13 cellular contexts compared by ENCODE assay signal in the genomic region with DNA sequence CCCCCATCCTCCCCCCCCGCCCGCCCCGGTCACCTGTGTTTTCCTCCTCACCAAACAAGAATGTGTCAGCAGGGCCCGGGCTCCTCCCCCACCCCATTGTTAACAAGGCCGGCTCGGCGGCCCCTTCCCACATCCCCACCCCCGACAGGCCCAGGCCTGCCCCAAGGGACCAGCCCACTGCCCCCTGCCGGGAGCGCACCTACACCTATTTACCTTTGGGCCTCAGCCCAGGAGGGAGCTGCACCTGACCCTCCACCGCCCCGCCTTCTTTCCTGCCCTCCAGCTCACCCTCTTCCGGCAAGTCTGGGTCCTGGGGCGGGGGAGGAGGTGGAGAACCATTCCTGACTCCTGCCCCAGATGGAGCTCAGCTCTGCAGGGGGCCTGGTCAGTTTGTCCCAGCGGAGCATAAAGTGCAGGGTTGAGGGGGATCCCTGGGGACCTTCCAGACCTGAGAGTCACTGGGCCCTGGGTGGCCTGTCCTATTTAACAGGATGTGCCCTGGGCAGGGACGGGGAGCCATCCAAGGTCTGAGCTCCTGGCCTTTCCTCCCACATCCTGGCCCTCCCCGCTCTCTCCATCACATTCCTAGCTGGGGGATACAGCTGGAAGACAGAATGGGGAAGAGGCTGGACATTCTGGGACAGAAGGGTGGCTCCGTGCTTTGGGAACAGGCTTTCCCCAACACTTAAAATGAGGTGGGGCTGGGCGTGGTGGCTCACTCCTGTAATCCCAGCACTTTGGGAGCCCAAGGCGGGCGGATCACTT. TPM values are rescaled to one million over a fixed set of nuclear protein-coding genes. Genes with fewer than 3 reads are reported as not detected.
DNase-seq lines count a peak whose midpoint lies in the region; ATAC-seq and TF ChIP-seq lines count a peak whose summit lies in the region.
"Had no signal": no experiment of that assay in that cellular context is flagged by ENCODE, and none has a peak within 500 bp of the region (broad histone marks: within the 10 kb centered on the region; RNA-seq: fewer than 3 reads in every experiment).

No MANE protein-coding gene starts in this region.

- H3K4me3 Mint-ChIP-seq in WTC11 = peak overlapping the region; percentile 55

- POLR2A ChIA-PET in WTC11 (lab: Charles Lee) = interaction anchor here (0.6 to 3.9 kb wide), 7 partner anchors 9 to 353 kb away, joined by 3 to 17 read pairs (median 4); a partner anchor contains a TSS

- TF ChIP-seq CTCF in C4-2B (conservative IDR thresholded peaks at IDR 0.05) = no peak
- no peak for TF ChIP-seq CTCF in WTC11 (IDR thresholded peaks at IDR 0.05)
- TF ChIP-seq CTCF in BE2C (IDR thresholded peaks at IDR 0.05; ENCODE audit: low read depth, low read length) = no peak

- H3K4me3 ChIP-seq in BE2C (ENCODE audit: low read depth, low read length) = no peak overlapping the region
- H3K4me3 ChIP-seq: tibial nerve had no signal

- no peaks in the 10 kb centered on the region for H3K36me3 ChIP-seq in BE2C
- H3K36me3 ChIP-seq: neutrophil, tibial nerve had no signal

- H3K27me3 Mint-ChIP-seq in WTC11 (ENCODE audit: low read depth) = peaks cover 41% of the 10 kb centered on the region

- no peaks in the 10 kb centered on the region for H3K36me3 Mint-ChIP-seq in WTC11

- CTCF ChIA-PET in WTC11 (lab: Charles Lee) = interaction anchor here (0.6 to 9.7 kb wide), 25 partner anchors 10 to 390 kb away, joined by 3 to 176 read pairs (median 4); a partner anchor contains a TSS

- H3K4me1 Mint-ChIP-seq in WTC11 = peaks cover 63% of the 10 kb centered on the region

- H3K9me3 Mint-ChIP-seq in WTC11 = no peaks in the 10 kb centered on the region

- ATAC-seq in WTC11 = peak; percentile 30
- no peak for ATAC-seq in HG03139 (IDR thresholded peaks at IDR 0.05; ENCODE audit: unreplicated experiment)

- DNase-seq in NCI-H1417 (lab: John Stamatoyannopoulos, UW) = peak; percentile 20 to 89 (median 80)
- DNase-seq in WTC11 (ENCODE audit: low spot score) = peak; percentile 83
- DNase-seq in left kidney (ENCODE audit: low read depth, low spot score) = peak; percentile 86
- no peak for DNase-seq in activated CD4-positive, CD25-positive, alpha-beta regulatory T cell treated with anti-CD3 and anti-CD28 coated beads, Interleukin-2, amount 50 U/mL, for 72 hours
- DNase-seq in BE2C = no peak
- DNase-seq in Ammon's horn (ENCODE audit: low spot score) = no peak
- DNase-seq: hippocampal formation, Right ventricle myocardium superior had no signal

- H3K27ac Mint-ChIP-seq in WTC11 = peak overlapping the region; percentile 71

- peak overlapping the region; percentile 56 for H3K27ac ChIP-seq in C4-2B
- H3K27ac ChIP-seq: neutrophil, tibial nerve had no signal

- H3K9me3 ChIP-seq in BE2C = no peaks in the 10 kb centered on the region
- H3K9me3 ChIP-seq: neutrophil, tibial nerve had no signal

- H3K27me3 ChIP-seq in BE2C = no peaks in the 10 kb centered on the region

- no peaks in the 10 kb centered on the region for H3K4me1 ChIP-seq in BE2C

TF ChIP-seq in WTC11, 78 proteins besides CTCF, POLR2A, EP300 and RAD21 (continues in another document):
- TF ChIP-seq, protein P1, sequence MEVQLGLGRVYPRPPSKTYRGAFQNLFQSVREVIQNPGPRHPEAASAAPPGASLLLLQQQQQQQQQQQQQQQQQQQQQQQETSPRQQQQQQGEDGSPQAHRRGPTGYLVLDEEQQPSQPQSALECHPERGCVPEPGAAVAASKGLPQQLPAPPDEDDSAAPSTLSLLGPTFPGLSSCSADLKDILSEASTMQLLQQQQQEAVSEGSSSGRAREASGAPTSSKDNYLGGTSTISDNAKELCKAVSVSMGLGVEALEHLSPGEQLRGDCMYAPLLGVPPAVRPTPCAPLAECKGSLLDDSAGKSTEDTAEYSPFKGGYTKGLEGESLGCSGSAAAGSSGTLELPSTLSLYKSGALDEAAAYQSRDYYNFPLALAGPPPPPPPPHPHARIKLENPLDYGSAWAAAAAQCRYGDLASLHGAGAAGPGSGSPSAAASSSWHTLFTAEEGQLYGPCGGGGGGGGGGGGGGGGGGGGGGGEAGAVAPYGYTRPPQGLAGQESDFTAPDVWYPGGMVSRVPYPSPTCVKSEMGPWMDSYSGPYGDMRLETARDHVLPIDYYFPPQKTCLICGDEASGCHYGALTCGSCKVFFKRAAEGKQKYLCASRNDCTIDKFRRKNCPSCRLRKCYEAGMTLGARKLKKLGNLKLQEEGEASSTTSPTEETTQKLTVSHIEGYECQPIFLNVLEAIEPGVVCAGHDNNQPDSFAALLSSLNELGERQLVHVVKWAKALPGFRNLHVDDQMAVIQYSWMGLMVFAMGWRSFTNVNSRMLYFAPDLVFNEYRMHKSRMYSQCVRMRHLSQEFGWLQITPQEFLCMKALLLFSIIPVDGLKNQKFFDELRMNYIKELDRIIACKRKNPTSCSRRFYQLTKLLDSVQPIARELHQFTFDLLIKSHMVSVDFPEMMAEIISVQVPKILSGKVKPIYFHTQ (CRISPR knock-in tag; IDR thresholded peaks at IDR 0.05) = no peak
- no peak for TF ChIP-seq CBFB (CRISPR knock-in tag; IDR thresholded peaks at IDR 0.05; ENCODE audit: low read depth)
- no peak for TF ChIP-seq NFE2L1 (CRISPR knock-in tag; IDR thresholded peaks at IDR 0.05)
- no peak for TF ChIP-seq ZNF416 (CRISPR knock-in tag; IDR thresholded peaks at IDR 0.05)
- TF ChIP-seq ZNF232 (CRISPR knock-in tag; IDR thresholded peaks at IDR 0.05) = no peak
- TF ChIP-seq, protein P2, sequence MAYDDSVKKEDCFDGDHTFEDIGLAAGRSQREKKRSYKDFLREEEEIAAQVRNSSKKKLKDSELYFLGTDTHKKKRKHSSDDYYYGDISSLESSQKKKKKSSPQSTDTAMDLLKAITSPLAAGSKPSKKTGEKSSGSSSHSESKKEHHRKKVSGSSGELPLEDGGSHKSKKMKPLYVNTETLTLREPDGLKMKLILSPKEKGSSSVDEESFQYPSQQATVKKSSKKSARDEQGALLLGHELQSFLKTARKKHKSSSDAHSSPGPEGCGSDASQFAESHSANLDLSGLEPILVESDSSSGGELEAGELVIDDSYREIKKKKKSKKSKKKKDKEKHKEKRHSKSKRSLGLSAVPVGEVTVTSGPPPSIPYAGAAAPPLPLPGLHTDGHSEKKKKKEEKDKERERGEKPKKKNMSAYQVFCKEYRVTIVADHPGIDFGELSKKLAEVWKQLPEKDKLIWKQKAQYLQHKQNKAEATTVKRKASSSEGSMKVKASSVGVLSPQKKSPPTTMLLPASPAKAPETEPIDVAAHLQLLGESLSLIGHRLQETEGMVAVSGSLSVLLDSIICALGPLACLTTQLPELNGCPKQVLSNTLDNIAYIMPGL (CRISPR knock-in tag; IDR thresholded peaks at IDR 0.05) = no peak
- TF ChIP-seq, protein P3, sequence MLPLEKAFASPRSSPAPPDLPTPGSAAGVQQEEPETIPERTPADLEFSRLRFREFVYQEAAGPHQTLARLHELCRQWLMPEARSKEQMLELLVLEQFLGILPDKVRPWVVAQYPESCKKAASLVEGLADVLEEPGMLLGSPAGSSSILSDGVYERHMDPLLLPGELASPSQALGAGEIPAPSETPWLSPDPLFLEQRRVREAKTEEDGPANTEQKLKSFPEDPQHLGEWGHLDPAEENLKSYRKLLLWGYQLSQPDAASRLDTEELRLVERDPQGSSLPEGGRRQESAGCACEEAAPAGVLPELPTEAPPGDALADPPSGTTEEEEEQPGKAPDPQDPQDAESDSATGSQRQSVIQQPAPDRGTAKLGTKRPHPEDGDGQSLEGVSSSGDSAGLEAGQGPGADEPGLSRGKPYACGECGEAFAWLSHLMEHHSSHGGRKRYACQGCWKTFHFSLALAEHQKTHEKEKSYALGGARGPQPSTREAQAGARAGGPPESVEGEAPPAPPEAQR (CRISPR knock-in tag; IDR thresholded peaks at IDR 0.05) = no peak
- TF ChIP-seq FOXJ3 (CRISPR knock-in tag; IDR thresholded peaks at IDR 0.05; ENCODE audit: borderline replicate concordance) = no peak
- no peak for TF ChIP-seq MXD4 (CRISPR knock-in tag; IDR thresholded peaks at IDR 0.05; ENCODE audit: borderline replicate concordance)
- TF ChIP-seq SOX15 (CRISPR knock-in tag; IDR thresholded peaks at IDR 0.05) = no peak
- no peak for TF ChIP-seq NFYB (CRISPR knock-in tag; conservative IDR thresholded peaks at IDR 0.05; ENCODE audit: low read depth)
- no peak for TF ChIP-seq JUN (CRISPR knock-in tag; IDR thresholded peaks at IDR 0.05)
- no peak for TF ChIP-seq NFATC4 (CRISPR knock-in tag; IDR thresholded peaks at IDR 0.05)
- no peak for TF ChIP-seq TEAD4 (CRISPR knock-in tag; IDR thresholded peaks at IDR 0.05)
- TF ChIP-seq ETV6 (CRISPR knock-in tag; IDR thresholded peaks at IDR 0.05) = peak; percentile 69
- no peak for TF ChIP-seq KAT7 (CRISPR knock-in tag; IDR thresholded peaks at IDR 0.05; ENCODE audit: borderline replicate concordance)

RNA-seq across cellular contexts. Expression of a gene that starts 8.3 kb away (rescaled TPM):
- 6.2 to 11.8 TPM (median 6.8 TPM) in 3 replicates for total RNA-seq in WTC11 (2021)
- not detected for polyA plus RNA-seq in BE2C (2012; ENCODE audit: insufficient read depth, insufficient read length, low read depth)
- total RNA-seq: LHCN-M2, Right ventricle myocardium superior, tibial nerve had no signal

RNA-seq across cellular contexts. Expression of a gene that starts 29.2 kb away (rescaled TPM):
- total RNA-seq in WTC11 (2021) = 90.0 to 126 TPM (median 96.2 TPM) in 3 replicates
- polyA plus RNA-seq in BE2C (2012; ENCODE audit: insufficient read depth, insufficient read length, low read depth) = 46.4 TPM

RNA-seq across cellular contexts. Expression of a gene that starts 53.8 kb away (rescaled TPM):
- 0.07 to 0.28 TPM (median 0.11 TPM) in 3 replicates for total RNA-seq in WTC11 (2021)
- 18.8 TPM for polyA plus RNA-seq in BE2C (2012; ENCODE audit: insufficient read depth, insufficient read length, low read depth)
- total RNA-seq: LHCN-M2, Right ventricle myocardium superior, tibial nerve had no signal

RNA-seq across cellular contexts. Expression of a gene that starts 58.2 kb away (rescaled TPM):
- total RNA-seq in WTC11 (2021) = 1.7 to 2.9 TPM (median 2.0 TPM) in 3 replicates
- 3.8 TPM for polyA plus RNA-seq in BE2C (2012; ENCODE audit: insufficient read depth, insufficient read length, low read depth)
- total RNA-seq: LHCN-M2, Right ventricle myocardium superior, tibial nerve had no signal

Comparison
In these comparisons a context has a peak if more than half of its experiments do, and no peak if none do; other contexts are left out.
1. DNase-seq: peak in NCI-H1417 (3 of 3), WTC11 (single experiment) and left kidney (single experiment); none in activated CD4-positive, CD25-positive, alpha-beta regulatory T cell treated with anti-CD3 and anti-CD28 coated beads, Interleukin-2, amount 50 U/mL, for 72 hours (single experiment), BE2C (single experiment) and Ammon's horn (single experiment).